In the genomic region with DNA sequence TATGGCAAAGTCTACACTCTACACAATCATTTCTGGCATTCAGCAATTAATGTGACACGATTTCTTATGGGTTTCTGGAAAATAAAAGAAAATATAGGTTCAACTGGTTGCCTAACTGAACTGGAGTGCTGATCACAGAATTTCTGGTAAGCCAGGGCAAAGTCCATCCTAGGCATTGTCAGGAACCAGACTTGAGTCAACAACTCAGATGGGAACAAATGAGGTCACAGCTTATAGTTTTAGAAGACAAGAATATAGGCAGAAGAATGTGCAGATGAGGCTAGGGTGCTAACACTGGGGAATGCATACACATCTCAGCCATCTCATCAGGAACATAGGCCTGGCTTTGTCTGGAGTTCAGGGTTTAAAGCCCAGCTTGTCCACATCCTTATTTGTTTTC, we compare ENCODE assay signal across 1 cellular context.
TF ChIP-seq lines count a peak whose summit lies in the region.

No MANE protein-coding gene starts in this region.

TF ChIP-seq in HepG2, 621 proteins besides CTCF, POLR2A, EP300 and RAD21 (continued from another document and continues in another):
- TF ChIP-seq, protein P1, sequence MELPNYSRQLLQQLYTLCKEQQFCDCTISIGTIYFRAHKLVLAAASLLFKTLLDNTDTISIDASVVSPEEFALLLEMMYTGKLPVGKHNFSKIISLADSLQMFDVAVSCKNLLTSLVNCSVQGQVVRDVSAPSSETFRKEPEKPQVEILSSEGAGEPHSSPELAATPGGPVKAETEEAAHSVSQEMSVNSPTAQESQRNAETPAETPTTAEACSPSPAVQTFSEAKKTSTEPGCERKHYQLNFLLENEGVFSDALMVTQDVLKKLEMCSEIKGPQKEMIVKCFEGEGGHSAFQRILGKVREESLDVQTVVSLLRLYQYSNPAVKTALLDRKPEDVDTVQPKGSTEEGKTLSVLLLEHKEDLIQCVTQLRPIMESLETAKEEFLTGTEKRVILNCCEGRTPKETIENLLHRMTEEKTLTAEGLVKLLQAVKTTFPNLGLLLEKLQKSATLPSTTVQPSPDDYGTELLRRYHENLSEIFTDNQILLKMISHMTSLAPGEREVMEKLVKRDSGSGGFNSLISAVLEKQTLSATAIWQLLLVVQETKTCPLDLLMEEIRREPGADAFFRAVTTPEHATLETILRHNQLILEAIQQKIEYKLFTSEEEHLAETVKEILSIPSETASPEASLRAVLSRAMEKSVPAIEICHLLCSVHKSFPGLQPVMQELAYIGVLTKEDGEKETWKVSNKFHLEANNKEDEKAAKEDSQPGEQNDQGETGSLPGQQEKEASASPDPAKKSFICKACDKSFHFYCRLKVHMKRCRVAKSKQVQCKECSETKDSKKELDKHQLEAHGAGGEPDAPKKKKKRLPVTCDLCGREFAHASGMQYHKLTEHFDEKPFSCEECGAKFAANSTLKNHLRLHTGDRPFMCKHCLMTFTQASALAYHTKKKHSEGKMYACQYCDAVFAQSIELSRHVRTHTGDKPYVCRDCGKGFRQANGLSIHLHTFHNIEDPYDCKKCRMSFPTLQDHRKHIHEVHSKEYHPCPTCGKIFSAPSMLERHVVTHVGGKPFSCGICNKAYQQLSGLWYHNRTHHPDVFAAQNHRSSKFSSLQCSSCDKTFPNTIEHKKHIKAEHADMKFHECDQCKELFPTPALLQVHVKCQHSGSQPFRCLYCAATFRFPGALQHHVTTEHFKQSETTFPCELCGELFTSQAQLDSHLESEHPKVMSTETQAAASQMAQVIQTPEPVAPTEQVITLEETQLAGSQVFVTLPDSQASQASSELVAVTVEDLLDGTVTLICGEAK (IDR thresholded peaks at IDR 0.05) = no peak
- TF ChIP-seq, protein P1 (CRISPR knock-in tag; IDR thresholded peaks at IDR 0.05) = no peak
- TF ChIP-seq FOXA1 (IDR thresholded peaks at IDR 0.05) (no peak), FOXA1 (CRISPR knock-in tag; IDR thresholded peaks at IDR 0.05) (peak; percentile 88), FOSL2 (CRISPR knock-in tag; IDR thresholded peaks at IDR 0.05) (peak; percentile 74), NCOR1 (IDR thresholded peaks at IDR 0.05; ENCODE audit: borderline replicate concordance, low read length) (peak; percentile 52; the same call in 1 of the 2 replicates), MAZ (IDR thresholded peaks at IDR 0.05; ENCODE audit: borderline replicate concordance, low read depth, low read length) (no peak), MAZ (CRISPR knock-in tag; IDR thresholded peaks at IDR 0.05; ENCODE audit: low read depth) (no peak; the same call in 1 of the 2 replicates), KLF9 (CRISPR knock-in tag; IDR thresholded peaks at IDR 0.05; ENCODE audit: low read depth) (no peak), RBM39 (IDR thresholded peaks at IDR 0.05; ENCODE audit: low read depth, low read length, poor library complexity, severe bottlenecking) (no peak), KDM2A (CRISPR knock-in tag; IDR thresholded peaks at IDR 0.05; ENCODE audit: borderline replicate concordance, low read depth) (no peak), SMAD9 (CRISPR knock-in tag; IDR thresholded peaks at IDR 0.05) (no peak), ZNF12 (CRISPR knock-in tag; IDR thresholded peaks at IDR 0.05) (no peak), NFKBIZ (CRISPR knock-in tag; IDR thresholded peaks at IDR 0.05) (peak; percentile 72; the same call in 1 of the 2 replicates), ZNF629 (CRISPR knock-in tag; conservative IDR thresholded peaks at IDR 0.05) (peak; percentile 65), MBNL3 (CRISPR knock-in tag; conservative IDR thresholded peaks at IDR 0.05) (no peak), ZNF256 (CRISPR knock-in tag; conservative IDR thresholded peaks at IDR 0.05) (no peak), GZF1 (CRISPR knock-in tag; IDR thresholded peaks at IDR 0.05) (no peak), ZNF235 (CRISPR knock-in tag; IDR thresholded peaks at IDR 0.05; ENCODE audit: borderline replicate concordance) (no peak), ZMYM3 (CRISPR knock-in tag; IDR thresholded peaks at IDR 0.05) (0 out of 2 replicates have a peak, but pooled peaks have one; percentile 19), HOXD1 (CRISPR knock-in tag; IDR thresholded peaks at IDR 0.05) (no peak), ARNTL (CRISPR knock-in tag; IDR thresholded peaks at IDR 0.05) (no peak), ZNF543 (CRISPR knock-in tag; IDR thresholded peaks at IDR 0.05) (no peak), HOXA9 (CRISPR knock-in tag; IDR thresholded peaks at IDR 0.05; ENCODE audit: borderline replicate concordance) (no peak), RFXANK (CRISPR knock-in tag; IDR thresholded peaks at IDR 0.05) (no peak), ZFP37 (CRISPR knock-in tag; IDR thresholded peaks at IDR 0.05; ENCODE audit: borderline replicate concordance) (no peak), ZFP41 (CRISPR knock-in tag; IDR thresholded peaks at IDR 0.05; ENCODE audit: borderline replicate concordance) (no peak), ZMYM4 (CRISPR knock-in tag; IDR thresholded peaks at IDR 0.05) (no peak), FLYWCH1 (CRISPR knock-in tag; IDR thresholded peaks at IDR 0.05) (no peak), YEATS2 (CRISPR knock-in tag; IDR thresholded peaks at IDR 0.05; ENCODE audit: borderline replicate concordance) (no peak), ZNF816 (CRISPR knock-in tag; IDR thresholded peaks at IDR 0.05; ENCODE audit: borderline replicate concordance) (no peak), ZNF20 (CRISPR knock-in tag; IDR thresholded peaks at IDR 0.05) (no peak), SP4 (CRISPR knock-in tag; IDR thresholded peaks at IDR 0.05) (no peak), PRPF4 (IDR thresholded peaks at IDR 0.05; ENCODE audit: low read depth, low read length, poor library complexity, severe bottlenecking) (no peak), FOXK1 (CRISPR knock-in tag; IDR thresholded peaks at IDR 0.05; ENCODE audit: borderline replicate concordance, low read depth) (0 out of 2 replicates have a peak, but pooled peaks have one; percentile 8), FOXM1 (CRISPR knock-in tag; IDR thresholded peaks at IDR 0.05) (no peak)
- TF ChIP-seq, protein P2, sequence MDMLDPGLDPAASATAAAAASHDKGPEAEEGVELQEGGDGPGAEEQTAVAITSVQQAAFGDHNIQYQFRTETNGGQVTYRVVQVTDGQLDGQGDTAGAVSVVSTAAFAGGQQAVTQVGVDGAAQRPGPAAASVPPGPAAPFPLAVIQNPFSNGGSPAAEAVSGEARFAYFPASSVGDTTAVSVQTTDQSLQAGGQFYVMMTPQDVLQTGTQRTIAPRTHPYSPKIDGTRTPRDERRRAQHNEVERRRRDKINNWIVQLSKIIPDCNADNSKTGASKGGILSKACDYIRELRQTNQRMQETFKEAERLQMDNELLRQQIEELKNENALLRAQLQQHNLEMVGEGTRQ (IDR thresholded peaks at IDR 0.05; ENCODE audit: low read depth, low read length) = no peak
- TF ChIP-seq, protein P2 (CRISPR knock-in tag; IDR thresholded peaks at IDR 0.05; ENCODE audit: borderline replicate concordance) = no peak
- TF ChIP-seq, protein P3, sequence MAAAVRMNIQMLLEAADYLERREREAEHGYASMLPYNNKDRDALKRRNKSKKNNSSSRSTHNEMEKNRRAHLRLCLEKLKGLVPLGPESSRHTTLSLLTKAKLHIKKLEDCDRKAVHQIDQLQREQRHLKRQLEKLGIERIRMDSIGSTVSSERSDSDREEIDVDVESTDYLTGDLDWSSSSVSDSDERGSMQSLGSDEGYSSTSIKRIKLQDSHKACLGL (CRISPR knock-in tag; IDR thresholded peaks at IDR 0.05) = no peak
- TF ChIP-seq, protein P4, sequence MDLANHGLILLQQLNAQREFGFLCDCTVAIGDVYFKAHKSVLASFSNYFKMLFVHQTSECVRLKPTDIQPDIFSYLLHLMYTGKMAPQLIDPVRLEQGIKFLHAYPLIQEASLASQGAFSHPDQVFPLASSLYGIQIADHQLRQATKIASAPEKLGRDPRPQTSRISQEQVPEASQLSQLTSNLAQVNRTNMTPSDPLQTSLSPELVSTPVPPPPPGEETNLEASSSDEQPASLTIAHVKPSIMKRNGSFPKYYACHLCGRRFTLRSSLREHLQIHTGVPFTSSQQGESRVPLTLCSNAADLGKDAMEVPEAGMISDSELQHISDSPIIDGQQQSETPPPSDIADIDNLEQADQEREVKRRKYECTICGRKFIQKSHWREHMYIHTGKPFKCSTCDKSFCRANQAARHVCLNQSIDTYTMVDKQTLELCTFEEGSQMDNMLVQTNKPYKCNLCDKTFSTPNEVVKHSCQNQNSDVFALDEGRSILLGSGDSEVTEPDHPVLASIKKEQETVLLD (CRISPR knock-in tag; IDR thresholded peaks at IDR 0.05; ENCODE audit: low read depth) = no peak
- TF ChIP-seq, protein P5, sequence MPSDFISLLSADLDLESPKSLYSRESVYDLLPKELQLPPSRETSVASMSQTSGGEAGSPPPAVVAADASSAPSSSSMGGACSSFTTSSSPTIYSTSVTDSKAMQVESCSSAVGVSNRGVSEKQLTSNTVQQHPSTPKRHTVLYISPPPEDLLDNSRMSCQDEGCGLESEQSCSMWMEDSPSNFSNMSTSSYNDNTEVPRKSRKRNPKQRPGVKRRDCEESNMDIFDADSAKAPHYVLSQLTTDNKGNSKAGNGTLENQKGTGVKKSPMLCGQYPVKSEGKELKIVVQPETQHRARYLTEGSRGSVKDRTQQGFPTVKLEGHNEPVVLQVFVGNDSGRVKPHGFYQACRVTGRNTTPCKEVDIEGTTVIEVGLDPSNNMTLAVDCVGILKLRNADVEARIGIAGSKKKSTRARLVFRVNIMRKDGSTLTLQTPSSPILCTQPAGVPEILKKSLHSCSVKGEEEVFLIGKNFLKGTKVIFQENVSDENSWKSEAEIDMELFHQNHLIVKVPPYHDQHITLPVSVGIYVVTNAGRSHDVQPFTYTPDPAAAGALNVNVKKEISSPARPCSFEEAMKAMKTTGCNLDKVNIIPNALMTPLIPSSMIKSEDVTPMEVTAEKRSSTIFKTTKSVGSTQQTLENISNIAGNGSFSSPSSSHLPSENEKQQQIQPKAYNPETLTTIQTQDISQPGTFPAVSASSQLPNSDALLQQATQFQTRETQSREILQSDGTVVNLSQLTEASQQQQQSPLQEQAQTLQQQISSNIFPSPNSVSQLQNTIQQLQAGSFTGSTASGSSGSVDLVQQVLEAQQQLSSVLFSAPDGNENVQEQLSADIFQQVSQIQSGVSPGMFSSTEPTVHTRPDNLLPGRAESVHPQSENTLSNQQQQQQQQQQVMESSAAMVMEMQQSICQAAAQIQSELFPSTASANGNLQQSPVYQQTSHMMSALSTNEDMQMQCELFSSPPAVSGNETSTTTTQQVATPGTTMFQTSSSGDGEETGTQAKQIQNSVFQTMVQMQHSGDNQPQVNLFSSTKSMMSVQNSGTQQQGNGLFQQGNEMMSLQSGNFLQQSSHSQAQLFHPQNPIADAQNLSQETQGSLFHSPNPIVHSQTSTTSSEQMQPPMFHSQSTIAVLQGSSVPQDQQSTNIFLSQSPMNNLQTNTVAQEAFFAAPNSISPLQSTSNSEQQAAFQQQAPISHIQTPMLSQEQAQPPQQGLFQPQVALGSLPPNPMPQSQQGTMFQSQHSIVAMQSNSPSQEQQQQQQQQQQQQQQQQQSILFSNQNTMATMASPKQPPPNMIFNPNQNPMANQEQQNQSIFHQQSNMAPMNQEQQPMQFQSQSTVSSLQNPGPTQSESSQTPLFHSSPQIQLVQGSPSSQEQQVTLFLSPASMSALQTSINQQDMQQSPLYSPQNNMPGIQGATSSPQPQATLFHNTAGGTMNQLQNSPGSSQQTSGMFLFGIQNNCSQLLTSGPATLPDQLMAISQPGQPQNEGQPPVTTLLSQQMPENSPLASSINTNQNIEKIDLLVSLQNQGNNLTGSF (CRISPR knock-in tag; IDR thresholded peaks at IDR 0.05) = no peak
- TF ChIP-seq, protein P6, sequence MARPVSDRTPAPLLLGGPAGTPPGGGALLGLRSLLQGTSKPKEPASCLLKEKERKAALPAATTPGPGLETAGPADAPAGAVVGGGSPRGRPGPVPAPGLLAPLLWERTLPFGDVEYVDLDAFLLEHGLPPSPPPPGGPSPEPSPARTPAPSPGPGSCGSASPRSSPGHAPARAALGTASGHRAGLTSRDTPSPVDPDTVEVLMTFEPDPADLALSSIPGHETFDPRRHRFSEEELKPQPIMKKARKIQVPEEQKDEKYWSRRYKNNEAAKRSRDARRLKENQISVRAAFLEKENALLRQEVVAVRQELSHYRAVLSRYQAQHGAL (CRISPR knock-in tag; IDR thresholded peaks at IDR 0.05; ENCODE audit: not compliant biosample characterization) = no peak
- TF ChIP-seq, protein P7, sequence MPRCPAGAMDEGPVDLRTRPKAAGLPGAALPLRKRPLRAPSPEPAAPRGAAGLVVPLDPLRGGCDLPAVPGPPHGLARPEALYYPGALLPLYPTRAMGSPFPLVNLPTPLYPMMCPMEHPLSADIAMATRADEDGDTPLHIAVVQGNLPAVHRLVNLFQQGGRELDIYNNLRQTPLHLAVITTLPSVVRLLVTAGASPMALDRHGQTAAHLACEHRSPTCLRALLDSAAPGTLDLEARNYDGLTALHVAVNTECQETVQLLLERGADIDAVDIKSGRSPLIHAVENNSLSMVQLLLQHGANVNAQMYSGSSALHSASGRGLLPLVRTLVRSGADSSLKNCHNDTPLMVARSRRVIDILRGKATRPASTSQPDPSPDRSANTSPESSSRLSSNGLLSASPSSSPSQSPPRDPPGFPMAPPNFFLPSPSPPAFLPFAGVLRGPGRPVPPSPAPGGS (CRISPR knock-in tag; IDR thresholded peaks at IDR 0.05) = no peak
